37 cellular contexts compared by ENCODE assay signal in the genomic region with DNA sequence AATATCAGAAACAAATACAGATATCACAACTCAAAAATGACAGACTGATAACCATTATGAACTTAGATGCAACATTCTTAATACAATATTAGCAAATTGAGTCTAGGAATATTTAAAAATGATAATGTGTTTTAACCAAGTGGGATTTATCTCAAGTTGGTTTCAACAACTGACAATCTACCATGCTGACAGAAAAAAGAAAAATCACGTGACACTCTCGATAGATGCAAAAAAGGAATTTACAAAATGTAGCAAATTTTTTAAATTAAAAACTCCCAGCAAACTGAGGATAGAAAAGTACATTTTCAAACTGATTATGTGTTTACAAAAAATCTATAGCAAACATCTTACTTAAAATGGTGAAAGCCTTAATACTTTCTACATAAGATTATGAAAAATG.
"Had no signal": no experiment of that assay in that cellular context is flagged by ENCODE, and none has a peak within 500 bp of the region (broad histone marks: within the 10 kb centered on the region; RNA-seq: fewer than 3 reads in every experiment).

No MANE protein-coding gene starts in this region.

- H3K9me3 ChIP-seq: MG63 had no signal

- H3K4me3 ChIP-seq: MG63 had no signal

- DNase-seq: Karpas-422, Kasumi-1, MG63, MM.1S, MV-4-11, NCI-H1048, NCI-H1092, NCI-H1092 treated with DMSO at 0.1 percent for 48 hours, NCI-H1105, NCI-H1105 treated with DMSO at 0.1 percent for 48 hours, NCI-H1417, NCI-H1417 treated with DMSO at 0.1 percent for 48 hours, NCI-H1436, NCI-H1436 treated with DMSO at 0.1 percent for 48 hours, NCI-H146, NCI-H1694, NCI-H1694 treated with DMSO at 0.1 percent for 48 hours, NCI-H187, NCI-H187 treated with DMSO at 0.1 percent for 48 hours, NCI-H1930, NCI-H2029, NCI-H2029 treated with DMSO at 0.1 percent for 48 hours, NCI-H2081, NCI-H2081 treated with DMSO at 0.1 percent for 48 hours, NCI-H2107, NCI-H2171, NCI-H2171 treated with DMSO at 0.1 percent for 48 hours, NCI-H2227 treated with DMSO at 0.1 percent for 48 hours, NCI-H226, NCI-H345, NCI-H446, NCI-H446 treated with DMSO at 0.1 percent for 48 hours, NCI-H510A, NCI-H510A treated with DMSO at 0.1 percent for 48 hours, NCI-H524, NCI-H524 treated with DMSO at 0.1 percent for 48 hours, NCI-H526 had no signal

- H3K36me3 ChIP-seq: MG63 had no signal

- H3K27me3 ChIP-seq: MG63 had no signal
